ENCODE assay signal across 18 cellular contexts in genomic region chr15:98763179-98763578, GRCh38.
A peak's percentile ranks its signal among the peaks of the same experiment; 100 is the strongest.
DNase-seq lines count a peak whose midpoint lies in the region; ATAC-seq, FAIRE-seq and TF ChIP-seq lines count a peak whose summit lies in the region.
"Had no signal": no experiment of that assay in that cellular context is flagged by ENCODE, and none has a peak within 500 bp of the region (broad histone marks: within the 10 kb centered on the region; RNA-seq: fewer than 3 reads in every experiment).

No MANE protein-coding gene starts in this region.

- POLR2A ChIA-PET in A549 (lab: Yijun Ruan, JAX): interaction anchor here (0.7 kb wide), 1 partner anchor 31 kb away, joined by 5 read pairs; no protein-coding TSS in a partner anchor

- 56% methylated on average over 4 of the region's 4 CpGs for WGBS in A549 (ENCODE audit: missing lambda C conversion rate)

- no peaks in the 10 kb centered on the region for H3K27me3 ChIP-seq in bronchial epithelial cell (ENCODE audit: control insufficient read depth, insufficient read depth, low read length)
- H3K27me3 ChIP-seq in H7 (ENCODE audit: control insufficient read depth, insufficient read depth, low read length): no peaks in the 10 kb centered on the region

- H3K9me3 ChIP-seq in A549: no peaks in the 10 kb centered on the region

- H3K4me1 ChIP-seq in A549: peaks cover 66% of the 10 kb centered on the region

- TF ChIP-seq RAD21 in A549 (conservative IDR thresholded peaks at IDR 0.05 in 1 of 2, IDR thresholded peaks at IDR 0.05 in 1 of 2): no peak

- H3K36me3 Mint-ChIP-seq in mesothelial cell of epicardium: no peaks in the 10 kb centered on the region
- H3K36me3 Mint-ChIP-seq: stimulated activated memory B cell treated with anti-CD40 and anti-IgM and Interleukin-4, amounts not matched to agents 10 μg/mL and 1 μg/mL and 100 μg/mL, for 72 hours had no signal

- TF ChIP-seq EP300 in A549 (IDR thresholded peaks at IDR 0.05): no peak

- FAIRE-seq in A549 (lab: Jason Lieb, UNC) (no peak), bronchial epithelial cell (lab: Jason Lieb, UNC) (no peak)

- no peaks in the 10 kb centered on the region for H3K9me3 Mint-ChIP-seq in mesothelial cell of epicardium
- H3K9me3 Mint-ChIP-seq: stimulated activated memory B cell treated with anti-CD40 and anti-IgM and Interleukin-4, amounts not matched to agents 10 μg/mL and 1 μg/mL and 100 μg/mL, for 72 hours; T-cell had no signal

- H3K36me3 ChIP-seq in bronchial epithelial cell (ENCODE audit: control insufficient read depth, insufficient read depth, low read length) (no peaks in the 10 kb centered on the region), H7 (replicated peaks; ENCODE audit: control insufficient read depth, insufficient read depth, low read length) (no peaks in the 10 kb centered on the region; the same call in 1 of the 2 replicates)

- H3K27ac ChIP-seq in A549: peak overlapping the region in 1 of 2 experiments; percentile 30; a peak in 2 of 6 replicates
- H3K27ac ChIP-seq: C4-2B had no signal

- peaks cover 8% of the 10 kb centered on the region for H3K4me1 Mint-ChIP-seq in mesothelial cell of epicardium

- no peak overlapping the region for H3K4me3 ChIP-seq in A549
- H3K4me3 ChIP-seq in bronchial epithelial cell (ENCODE audit: low read depth, low read length): no peak overlapping the region
- no peak overlapping the region for H3K4me3 ChIP-seq in H7 (ENCODE audit: insufficient read depth, low read depth, low read length)

- TF ChIP-seq POLR2A in A549 (IDR thresholded peaks at IDR 0.05; ENCODE audit: low read length): no peak
- no peak for TF ChIP-seq POLR2A in GM18505 (IDR thresholded peaks at IDR 0.05; ENCODE audit: borderline replicate concordance, extremely low read depth, insufficient read depth, insufficient read length)

- no peak for TF ChIP-seq CTCF in A549 (IDR thresholded peaks at IDR 0.05)
- TF ChIP-seq CTCF in bronchial epithelial cell (IDR thresholded peaks at IDR 0.05; ENCODE audit: insufficient read depth, low read length, severe bottlenecking): no peak
- TF ChIP-seq CTCF in mesothelial cell of epicardium (IDR thresholded peaks at IDR 0.05; ENCODE audit: unreplicated experiment): no peak

- H3K27me3 Mint-ChIP-seq in mesothelial cell of epicardium (ENCODE audit: low read depth): no peaks in the 10 kb centered on the region
- H3K27me3 Mint-ChIP-seq: stimulated activated memory B cell treated with anti-CD40 and anti-IgM and Interleukin-4, amounts not matched to agents 10 μg/mL and 1 μg/mL and 100 μg/mL, for 72 hours had no signal

- CTCF ChIA-PET in A549 (lab: Yijun Ruan, JAX): interaction anchor here (0.6 to 8.4 kb wide), 9 partner anchors 9 to 316 kb away, joined by 3 to 80 read pairs (median 4); no protein-coding TSS in a partner anchor

- H3K4me3 Mint-ChIP-seq in mesothelial cell of epicardium: no peak overlapping the region
- H3K4me3 Mint-ChIP-seq: stimulated activated memory B cell treated with anti-CD40 and anti-IgM and Interleukin-4, amounts not matched to agents 10 μg/mL and 1 μg/mL and 100 μg/mL, for 72 hours; T-cell had no signal

- peak overlapping the region; percentile 36 for H3K27ac Mint-ChIP-seq in mesothelial cell of epicardium
- H3K27ac Mint-ChIP-seq: stimulated activated memory B cell treated with anti-CD40 and anti-IgM and Interleukin-4, amounts not matched to agents 10 μg/mL and 1 μg/mL and 100 μg/mL, for 72 hours; T-cell had no signal

- DNase-seq in A549 (ENCODE audit: low read depth in 1 of 2, low spot score in 1 of 2) (no peak), NCI-H2029 treated with DMSO at 0.1 percent for 48 hours (lab: John Stamatoyannopoulos, UW) (peak; percentile 32), bronchial epithelial cell (ENCODE audit: low read depth) (peak; percentile 54), mesothelial cell of epicardium (ENCODE audit: low spot score in 2 of 2, unreplicated experiment in 2 of 2) (no peak), H7 (no peak)
- DNase-seq: activated CD4-positive, alpha-beta T cell treated with anti-CD3 and anti-CD28 coated beads for 48 hours; activated naive CD4-positive, alpha-beta T cell treated with anti-CD3 and anti-CD28 coated beads, Interleukin-2, amount 50 U/mL, for 16 hours; effector CD8-positive, alpha-beta T cell; KBM-7; left ventricle myocardium superior; NCI-H526 treated with DMSO at 0.1 percent for 48 hours; OCI-M1; T-cell had no signal

- H3K4me2 ChIP-seq in A549: 0 out of 3 replicates have a peak overlapping the region, but pooled peaks have one; percentile 0

- ATAC-seq in A549 (no peak), GM18861 (IDR thresholded peaks at IDR 0.05; ENCODE audit: unreplicated experiment) (no peak), HG03469 (IDR thresholded peaks at IDR 0.05; ENCODE audit: unreplicated experiment) (no peak), GM18505 (IDR thresholded peaks at IDR 0.05; ENCODE audit: unreplicated experiment) (no peak)
- ATAC-seq: left ventricle myocardium superior; stimulated activated memory B cell treated with anti-CD40 and anti-IgM and Interleukin-4, amounts not matched to agents 10 μg/mL and 1 μg/mL and 100 μg/mL, for 72 hours; T-cell had no signal

TF ChIP-seq in A549, 52 proteins besides CTCF, POLR2A, EP300 and RAD21:
- TF ChIP-seq RNF2 (IDR thresholded peaks at IDR 0.05; ENCODE audit: borderline replicate concordance, low read depth): no peak
- TF ChIP-seq HES2 (IDR thresholded peaks at IDR 0.05): no peak
- no peak for TF ChIP-seq SMC3 (IDR thresholded peaks at IDR 0.05)
- no peak for TF ChIP-seq NPAS2 (CRISPR knock-in tag; IDR thresholded peaks at IDR 0.05; ENCODE audit: borderline replicate concordance)
- TF ChIP-seq JUN (IDR thresholded peaks at IDR 0.05): no peak
- TF ChIP-seq JUNB (IDR thresholded peaks at IDR 0.05): no peak
- no peak for TF ChIP-seq ESRRA (IDR thresholded peaks at IDR 0.05; ENCODE audit: borderline replicate concordance, low read length)
- TF ChIP-seq FOSB (CRISPR knock-in tag; IDR thresholded peaks at IDR 0.05): no peak
- no peak for TF ChIP-seq ELK1 (IDR thresholded peaks at IDR 0.05; ENCODE audit: low read depth, low read length)
- TF ChIP-seq MAZ (IDR thresholded peaks at IDR 0.05; ENCODE audit: borderline replicate concordance, low read depth, low read length): no peak
- TF ChIP-seq CHD2 (IDR thresholded peaks at IDR 0.05; ENCODE audit: low read length, partially characterized antibody): no peak
- no peak for TF ChIP-seq POLR2AphosphoS2 (conservative IDR thresholded peaks at IDR 0.05; ENCODE audit: low read length)
- TF ChIP-seq PHF8 (IDR thresholded peaks at IDR 0.05; ENCODE audit: borderline replicate concordance, low read depth): no peak
- TF ChIP-seq EHF (CRISPR knock-in tag; IDR thresholded peaks at IDR 0.05): no peak
- TF ChIP-seq RFX5 (IDR thresholded peaks at IDR 0.05): no peak
- TF ChIP-seq PBX3 (IDR thresholded peaks at IDR 0.05): no peak

Comparison
In these comparisons a context has a peak if more than half of its experiments do, and no peak if none do; other contexts are left out.
1. DNase-seq: peak in NCI-H2029 treated with DMSO at 0.1 percent for 48 hours (single experiment) and bronchial epithelial cell (single experiment); none in A549 (0 of 2), mesothelial cell of epicardium (0 of 2) and H7 (single experiment).